11 cellular contexts compared by ENCODE assay signal in the genomic region with DNA sequence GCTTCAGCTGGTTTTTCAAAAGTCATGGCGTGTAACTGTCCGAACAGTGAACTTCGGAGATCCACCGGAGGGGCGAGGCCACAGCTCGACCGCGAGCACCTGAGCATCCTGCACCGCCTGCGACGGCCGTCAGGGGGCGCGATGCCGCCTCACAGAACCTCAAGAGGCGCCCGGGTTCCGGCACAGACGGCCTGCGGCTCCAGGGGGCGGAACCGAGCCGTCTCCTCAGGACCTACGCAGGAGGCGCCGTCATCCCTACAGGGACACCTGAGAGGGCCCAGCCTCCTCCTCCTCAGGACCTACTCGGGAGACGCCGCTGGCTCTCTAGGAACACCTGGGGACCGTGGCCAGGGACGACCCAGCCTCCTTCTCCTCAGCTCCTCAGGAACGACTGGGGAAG. TPM values are rescaled to one million over a fixed set of nuclear protein-coding genes. Genes with fewer than 3 reads are reported as not detected.
DNase-seq lines count a peak whose midpoint lies in the region; ATAC-seq and TF ChIP-seq lines count a peak whose summit lies in the region.
"Not testable (repeated sequence)": the region's sequence is repeated elsewhere in the genome, so short reads cannot be mapped to it uniquely, and the experiment has no call there.
"Had no signal": no experiment of that assay in that cellular context is flagged by ENCODE, and none has a peak within 500 bp of the region (broad histone marks: within the 10 kb centered on the region; RNA-seq: fewer than 3 reads in every experiment).

No MANE protein-coding gene starts in this region.

- H2BK20ac ChIP-seq in H9 (ENCODE audit: low read depth, low read length, poor library complexity, severe bottlenecking): not testable (repeated sequence)

- WGBS in H9 (ENCODE audit: extremely low coverage, insufficient read length, low lambda C conversion rate): no CpG with 5 or more reads among the region's 32 CpGs

- not testable (repeated sequence) for H3K4me2 ChIP-seq in H9 (ENCODE audit: insufficient read depth, insufficient read length, low read length)

- not testable (repeated sequence) for H3K9me3 Mint-ChIP-seq in CD4-positive, CD25-positive, alpha-beta regulatory T cell; central memory CD8-positive, alpha-beta T cell; immature natural killer cell
- peaks cover 0 to 11% of the 10 kb centered on the region in 2 experiments; a peak in 3 of 5 replicates for H3K9me3 Mint-ChIP-seq in H9

- TF ChIP-seq CTCF in H9 (conservative IDR thresholded peaks at IDR 0.05): peak; percentile 87
- TF ChIP-seq CTCF in omental fat pad (IDR thresholded peaks at IDR 0.05): not testable (repeated sequence)

- not testable (repeated sequence) for H4K5ac ChIP-seq in H9 (ENCODE audit: insufficient read length, low read depth, low read length)

- H3K9ac ChIP-seq in H9 (ENCODE audit: extremely low read depth, insufficient read length, low read length): not testable (repeated sequence)

- H3K9me3 ChIP-seq in CD4-positive, CD25-positive, alpha-beta regulatory T cell (ENCODE audit: control insufficient read depth in 2 of 2, low read length in 2 of 2); H9 (ENCODE audit: control insufficient read depth, low read depth, low read length): not testable (repeated sequence)

- not testable (repeated sequence) for H4K91ac ChIP-seq in H9 (ENCODE audit: insufficient read length, low read depth, low read length)

- H3K4ac ChIP-seq in H9 (ENCODE audit: low read depth, low read length): not testable (repeated sequence)

- H2BK5ac ChIP-seq in H9 (ENCODE audit: insufficient read length, low read length): not testable (repeated sequence)

- H3K79me1 ChIP-seq in H9 (ENCODE audit: insufficient read depth, low read depth, low read length, poor library complexity, severe bottlenecking): not testable (repeated sequence)

- not testable (repeated sequence) for H3K4me3 Mint-ChIP-seq in CD4-positive, CD25-positive, alpha-beta regulatory T cell
- H3K4me3 Mint-ChIP-seq in H9 (peak overlapping the region in 1 of 2 experiments; percentile 75; a peak in 2 of 5 replicates), immature natural killer cell (peak overlapping the region in 1 of 5 donors; percentile 57)
- peak overlapping the region; percentile 45 for H3K4me3 Mint-ChIP-seq in central memory CD8-positive, alpha-beta T cell

- H3K27ac Mint-ChIP-seq in CD4-positive, CD25-positive, alpha-beta regulatory T cell; H9; central memory CD8-positive, alpha-beta T cell (ENCODE audit: low read depth); immature natural killer cell: not testable (repeated sequence)

- H2BK120ac ChIP-seq in H9 (ENCODE audit: low read depth, low read length, poor library complexity, severe bottlenecking): not testable (repeated sequence)

- not testable (repeated sequence) for H3K4me1 ChIP-seq in CD4-positive, CD25-positive, alpha-beta regulatory T cell (ENCODE audit: control insufficient read depth, insufficient read depth, low read length, poor library complexity, severe bottlenecking); H9 (ENCODE audit: insufficient read depth, low read length)

- not testable (repeated sequence) for H3K27ac ChIP-seq in CD4-positive, CD25-positive, alpha-beta regulatory T cell (ENCODE audit: insufficient read depth, low read length, poor library complexity, severe bottlenecking); H9 (ENCODE audit: insufficient read length, low read depth, low read length)

- not testable (repeated sequence) for H2AK5ac ChIP-seq in H9 (ENCODE audit: insufficient read length, low read length)

- H3K14ac ChIP-seq in H9 (ENCODE audit: insufficient read depth, low read length): not testable (repeated sequence)

- not testable (repeated sequence) for H3K36me3 Mint-ChIP-seq in CD4-positive, CD25-positive, alpha-beta regulatory T cell; H9 (ENCODE audit: insufficient read depth in 1 of 3, low read depth in 3 of 3); central memory CD8-positive, alpha-beta T cell (ENCODE audit: insufficient read depth); immature natural killer cell

- not testable (repeated sequence) for H2BK15ac ChIP-seq in H9 (ENCODE audit: low read depth, low read length)

- H3K23me2 ChIP-seq in H9 (ENCODE audit: insufficient read length, low read depth, low read length, poor library complexity, severe bottlenecking): not testable (repeated sequence)

- not testable (repeated sequence) for H3K4me3 ChIP-seq in CD4-positive, CD25-positive, alpha-beta regulatory T cell (ENCODE audit: low read depth, low read length)

- not testable (repeated sequence) for H3K27me3 Mint-ChIP-seq in CD4-positive, CD25-positive, alpha-beta regulatory T cell; central memory CD8-positive, alpha-beta T cell; immature natural killer cell (ENCODE audit: low read depth in 3 of 3)
- peaks cover 15% of the 10 kb centered on the region for H3K27me3 Mint-ChIP-seq in H9 (ENCODE audit: low read depth)

- H4K20me1 ChIP-seq in H9 (ENCODE audit: control insufficient read depth, insufficient read depth, insufficient read length): not testable (repeated sequence)

- H3K36me3 ChIP-seq in CD4-positive, CD25-positive, alpha-beta regulatory T cell (ENCODE audit: control insufficient read depth, insufficient read depth, low read length): not testable (repeated sequence)

- not testable (repeated sequence) for H3K56ac ChIP-seq in H9 (ENCODE audit: insufficient read length, low read depth, low read length)

- H2AFZ ChIP-seq in H9 (ENCODE audit: low read length): not testable (repeated sequence)

- not testable (repeated sequence) for H3K27me3 ChIP-seq in CD4-positive, CD25-positive, alpha-beta regulatory T cell (ENCODE audit: control insufficient read depth, insufficient read depth, low read length); H9 (ENCODE audit: insufficient read depth, low read length)

- H4K8ac ChIP-seq in H9 (replicated peaks; ENCODE audit: insufficient read length, low read depth, low read length): not testable (repeated sequence)

- ATAC-seq in CD4-positive, CD25-positive, alpha-beta regulatory T cell (ENCODE audit: low read depth in 2 of 2): peak; percentile 71 to 75
- peak; percentile 98 for ATAC-seq in central memory CD8-positive, alpha-beta T cell (replicated peaks; ENCODE audit: extremely low read depth, poor library complexity, severe bottlenecking)
- peak; percentile 14 for ATAC-seq in omental fat pad (ENCODE audit: low FRiP score)

- H3K4me1 Mint-ChIP-seq in CD4-positive, CD25-positive, alpha-beta regulatory T cell; H9; central memory CD8-positive, alpha-beta T cell; immature natural killer cell: not testable (repeated sequence)

- H3K23ac ChIP-seq in H9 (ENCODE audit: insufficient read length, low read depth, low read length): not testable (repeated sequence)

- not testable (repeated sequence) for H3T11ph ChIP-seq in H9 (ENCODE audit: low read length)

- not testable (repeated sequence) for H3K18ac ChIP-seq in H9 (ENCODE audit: insufficient read length, low read depth, low read length)

- H2BK12ac ChIP-seq in H9 (ENCODE audit: insufficient read length, low read depth, low read length): not testable (repeated sequence)

- not testable (repeated sequence) for H3K79me2 ChIP-seq in H9 (ENCODE audit: insufficient read depth, low read length)

- peak in 2 of 3 donors; percentile 7 to 44 for DNase-seq in CD4-positive, CD25-positive, alpha-beta regulatory T cell
- peak; percentile 90 for DNase-seq in H9
- peak; percentile 73 for DNase-seq in RPMI8226
- DNase-seq in activated T-cell treated with anti-CD3 and anti-CD28 coated beads for 1 hour (ENCODE audit: low read depth): peak; percentile 36
- DNase-seq in central memory CD8-positive, alpha-beta T cell (ENCODE audit: low spot score in 2 of 2): peak; percentile 22 to 72
- peak in 2 of 3 donors; percentile 39 to 50 for DNase-seq in immature natural killer cell
- DNase-seq in omental fat pad (ENCODE audit: low spot score): not testable (repeated sequence)
- peak; percentile 58 to 65 for DNase-seq in stimulated activated CD8-positive, alpha-beta memory T cell treated with anti-CD3 and anti-CD28 coated beads, Interleukin-15, amount 100 ng/mL, for 48 hours (ENCODE audit: low read depth in 2 of 2)

RNA-seq across cellular contexts. Expression of gene PRDM7, which starts 29.1 kb away (rescaled TPM):
- not detected for total RNA-seq in CD4-positive, CD25-positive, alpha-beta regulatory T cell
- not detected for polyA plus RNA-seq in CD4-positive, CD25-positive, alpha-beta regulatory T cell
- total RNA-seq in H9 (2021) (not detected in 2 replicates), omental fat pad (not detected)
- polyA plus RNA-seq in immature natural killer cell: not detected
- total RNA-seq: aorta, PC-9, tibial nerve had no signal
- polyA plus RNA-seq: aorta had no signal

Comparison
In these comparisons a context has a peak if more than half of its experiments do, and no peak if none do; other contexts are left out.
1. ATAC-seq: peak in every context shown above with its lines; median percentile 98 in central memory CD8-positive, alpha-beta T cell; 73 in CD4-positive, CD25-positive, alpha-beta regulatory T cell; 14 in omental fat pad.